10 cellular contexts compared by ENCODE assay signal in genomic region chr5:133421394-133421793, GRCh38.
DNase-seq lines count a peak whose midpoint lies in the region; ATAC-seq and TF ChIP-seq lines count a peak whose summit lies in the region.
"Had no signal": no experiment of that assay in that cellular context is flagged by ENCODE, and none has a peak within 500 bp of the region (broad histone marks: within the 10 kb centered on the region; RNA-seq: fewer than 3 reads in every experiment).

No MANE protein-coding gene starts in this region.

- peaks cover 3% of the 10 kb centered on the region for H3K27me3 Mint-ChIP-seq in activated B cell treated with CpG ODN at 0.5 μM for 24 hours

- H2AK5ac ChIP-seq in mesenchymal stem cell (ENCODE audit: low read length, severe bottlenecking), result no peak overlapping the region

- peak; percentile 1 for DNase-seq in NCI-H2107 treated with DMSO at 0.1 percent for 48 hours (lab: John Stamatoyannopoulos, UW; ENCODE audit: unreplicated experiment)
- no peak for DNase-seq in NCI-H2107 (lab: John Stamatoyannopoulos, UW)
- no peak for DNase-seq in activated B cell treated with CpG ODN at 0.5 μM for 24 hours
- DNase-seq in mesenchymal stem cell, result peak; percentile 9
- no peak for DNase-seq in caudate nucleus (lab: John Stamatoyannopoulos, UW)
- DNase-seq: activated effector memory CD4-positive, alpha-beta T cell treated with anti-CD3 and anti-CD28 coated beads, Interleukin-2, amount 50 U/mL, for 16 hours had no signal

- H2BK12ac ChIP-seq in mesenchymal stem cell (ENCODE audit: low read length in 2 of 2), result no peak overlapping the region

- intact Hi-C loops in activated B cell treated with CpG ODN at 0.5 μM for 24 hours (cut with micrococcal nuclease), result loop anchor here (5.0 to 10.0 kb wide), 2 partner anchors 309 to 553 kb away; no protein-coding TSS in a partner anchor

- H3K14ac ChIP-seq in mesenchymal stem cell (ENCODE audit: low read length in 2 of 2), result no peak overlapping the region

- H3K4me1 ChIP-seq in HEK293 (ENCODE audit: control insufficient read depth, insufficient read depth, low read length) (no peaks in the 10 kb centered on the region), mesenchymal stem cell (ENCODE audit: control insufficient read depth, insufficient read depth, low read depth, low read length) (peaks cover 7% of the 10 kb centered on the region)

- H2BK15ac ChIP-seq in mesenchymal stem cell (ENCODE audit: low read depth, poor library complexity, severe bottlenecking), result no peak overlapping the region

- H3K36me3 ChIP-seq in HEK293 (ENCODE audit: control insufficient read depth in 2 of 2, insufficient read depth in 1 of 2, low read length in 2 of 2) (no peaks in the 10 kb centered on the region), mesenchymal stem cell (ENCODE audit: control insufficient read depth in 1 of 2, insufficient read depth in 2 of 2, low read depth in 1 of 2, low read length in 2 of 2) (no peaks in the 10 kb centered on the region)
- H3K36me3 ChIP-seq: BLaER1 had no signal

- no peaks in the 10 kb centered on the region for H3K9me3 Mint-ChIP-seq in activated B cell treated with CpG ODN at 0.5 μM for 24 hours

- H3K4ac ChIP-seq in mesenchymal stem cell (ENCODE audit: low read depth in 1 of 2, low read length in 2 of 2), result no peak overlapping the region

- H3K36me3 Mint-ChIP-seq in activated B cell treated with CpG ODN at 0.5 μM for 24 hours (ENCODE audit: low read depth), result no peaks in the 10 kb centered on the region

- peak overlapping the region; percentile 26 for H3K27ac Mint-ChIP-seq in activated B cell treated with CpG ODN at 0.5 μM for 24 hours

- no peak overlapping the region for H3K9ac ChIP-seq in mesenchymal stem cell (ENCODE audit: low read length)
- H3K9ac ChIP-seq: BLaER1 had no signal

- H2BK120ac ChIP-seq in mesenchymal stem cell (ENCODE audit: low read depth, low read length), result no peak overlapping the region

- H2BK5ac ChIP-seq in mesenchymal stem cell (ENCODE audit: low read depth, low read length, poor library complexity, severe bottlenecking), result no peak overlapping the region

- H3K9me3 ChIP-seq in HEK293 (ENCODE audit: control insufficient read depth, insufficient read depth, low read depth, low read length) (no peaks in the 10 kb centered on the region), mesenchymal stem cell (ENCODE audit: control insufficient read depth, low read length) (peaks cover 4% of the 10 kb centered on the region)
- H3K9me3 ChIP-seq: BLaER1 had no signal

- POLR2A ChIA-PET in HEK293 (lab: Yijun Ruan, JAX) (no interaction called here), activated B cell treated with CpG ODN at 0.5 μM for 24 hours (lab: Charles Lee) (no interaction called here)

- H4K8ac ChIP-seq in mesenchymal stem cell (ENCODE audit: low read length), result no peak overlapping the region

- H3K23ac ChIP-seq in mesenchymal stem cell (ENCODE audit: low read length in 2 of 2), result no peak overlapping the region

- peaks cover 11% of the 10 kb centered on the region for H3K4me1 Mint-ChIP-seq in activated B cell treated with CpG ODN at 0.5 μM for 24 hours

- H3K4me3 ChIP-seq in HEK293 (ENCODE audit: low read depth, low read length) (no peak overlapping the region), mesenchymal stem cell (ENCODE audit: insufficient read depth in 1 of 2, low read depth in 1 of 2, low read length in 2 of 2) (no peak overlapping the region)
- H3K4me3 ChIP-seq: BLaER1 had no signal

- H2AFZ ChIP-seq in mesenchymal stem cell (ENCODE audit: low read depth, low read length), result no peak overlapping the region

- H3K27me3 ChIP-seq in mesenchymal stem cell (ENCODE audit: control insufficient read depth in 1 of 2, insufficient read depth in 1 of 2, low read length in 2 of 2), result peaks cover 12 to 50% of the 10 kb centered on the region in 2 experiments
- H3K27me3 ChIP-seq: BLaER1 had no signal

- WGBS in mesenchymal stem cell, result 60% methylated on average over 8 of the region's 8 CpGs

- ATAC-seq in activated B cell treated with CpG ODN at 0.5 μM for 24 hours (ENCODE audit: low read depth), result no peak
- ATAC-seq in HG02759 (IDR thresholded peaks at IDR 0.05; ENCODE audit: unreplicated experiment), result no peak
- ATAC-seq in HG03520 (IDR thresholded peaks at IDR 0.05; ENCODE audit: unreplicated experiment), result no peak

- CTCF ChIA-PET in HEK293 (lab: Yijun Ruan, JAX) (interaction anchor here (0.6 to 5.4 kb wide), 22 partner anchors 10 to 1791 kb away, joined by 3 to 45 read pairs (median 3); no protein-coding TSS in a partner anchor), activated B cell treated with CpG ODN at 0.5 μM for 24 hours (lab: Charles Lee) (interaction anchor here (1.0 to 1.6 kb wide), 7 partner anchors 18 to 523 kb away, joined by 3 to 5 read pairs (median 4); no protein-coding TSS in a partner anchor)

- no peak overlapping the region for H3K27ac ChIP-seq in HEK293 (ENCODE audit: extremely low read depth, low read depth, low read length)
- no peak overlapping the region for H3K27ac ChIP-seq in mesenchymal stem cell (ENCODE audit: low read length, poor library complexity, severe bottlenecking)
- no peak overlapping the region for H3K27ac ChIP-seq in caudate nucleus (ENCODE audit: low read depth, low read length)
- H3K27ac ChIP-seq: BLaER1 had no signal

- H3K18ac ChIP-seq in mesenchymal stem cell (ENCODE audit: low read depth in 1 of 2, low read length in 2 of 2), result no peak overlapping the region

- H4K91ac ChIP-seq in mesenchymal stem cell (ENCODE audit: low read length), result no peak overlapping the region

- TF ChIP-seq CTCF in HEK293 (tag by site-specific recombination; IDR thresholded peaks at IDR 0.05) (no peak), activated B cell treated with CpG ODN at 0.5 μM for 24 hours (IDR thresholded peaks at IDR 0.05) (no peak)

- no peaks in the 10 kb centered on the region for H3K79me1 ChIP-seq in mesenchymal stem cell (replicated peaks; ENCODE audit: low read length, poor library complexity, severe bottlenecking)

- H3K4me2 ChIP-seq in mesenchymal stem cell (ENCODE audit: low read length, poor library complexity, severe bottlenecking), result no peak overlapping the region
- H3K4me2 ChIP-seq: BLaER1 had no signal

- no peak overlapping the region for H3K4me3 Mint-ChIP-seq in activated B cell treated with CpG ODN at 0.5 μM for 24 hours

TF ChIP-seq in HEK293, 187 proteins besides CTCF, POLR2A, EP300 and RAD21:
- 0 out of 2 replicates have a peak, but pooled peaks have one; percentile 7 for TF ChIP-seq ZNF654 (tag by site-specific recombination; IDR thresholded peaks at IDR 0.05; ENCODE audit: low read depth)
- TF ChIP-seq SCRT1 (tag by site-specific recombination; IDR thresholded peaks at IDR 0.05; ENCODE audit: borderline replicate concordance), result no peak
- no peak for TF ChIP-seq ZNF510 (tag by site-specific recombination; IDR thresholded peaks at IDR 0.05; ENCODE audit: insufficient replicate concordance)
- TF ChIP-seq, protein P1, sequence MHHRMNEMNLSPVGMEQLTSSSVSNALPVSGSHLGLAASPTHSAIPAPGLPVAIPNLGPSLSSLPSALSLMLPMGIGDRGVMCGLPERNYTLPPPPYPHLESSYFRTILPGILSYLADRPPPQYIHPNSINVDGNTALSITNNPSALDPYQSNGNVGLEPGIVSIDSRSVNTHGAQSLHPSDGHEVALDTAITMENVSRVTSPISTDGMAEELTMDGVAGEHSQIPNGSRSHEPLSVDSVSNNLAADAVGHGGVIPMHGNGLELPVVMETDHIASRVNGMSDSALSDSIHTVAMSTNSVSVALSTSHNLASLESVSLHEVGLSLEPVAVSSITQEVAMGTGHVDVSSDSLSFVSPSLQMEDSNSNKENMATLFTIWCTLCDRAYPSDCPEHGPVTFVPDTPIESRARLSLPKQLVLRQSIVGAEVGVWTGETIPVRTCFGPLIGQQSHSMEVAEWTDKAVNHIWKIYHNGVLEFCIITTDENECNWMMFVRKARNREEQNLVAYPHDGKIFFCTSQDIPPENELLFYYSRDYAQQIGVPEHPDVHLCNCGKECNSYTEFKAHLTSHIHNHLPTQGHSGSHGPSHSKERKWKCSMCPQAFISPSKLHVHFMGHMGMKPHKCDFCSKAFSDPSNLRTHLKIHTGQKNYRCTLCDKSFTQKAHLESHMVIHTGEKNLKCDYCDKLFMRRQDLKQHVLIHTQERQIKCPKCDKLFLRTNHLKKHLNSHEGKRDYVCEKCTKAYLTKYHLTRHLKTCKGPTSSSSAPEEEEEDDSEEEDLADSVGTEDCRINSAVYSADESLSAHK (tag by site-specific recombination; IDR thresholded peaks at IDR 0.05), result no peak

Comparison
In these comparisons a context has a peak if more than half of its experiments do, and no peak if none do; other contexts are left out.
1. DNase-seq: peak in NCI-H2107 treated with DMSO at 0.1 percent for 48 hours (single experiment) and mesenchymal stem cell (single experiment); none in NCI-H2107 (single experiment), activated B cell treated with CpG ODN at 0.5 μM for 24 hours (single experiment) and caudate nucleus (0 of 61).